ENCODE assay signal across 21 cellular contexts in genomic region chr9:103755441-103755840, GRCh38.
"Had no signal": no experiment of that assay in that cellular context is flagged by ENCODE, and none has a peak within 500 bp of the region (broad histone marks: within the 10 kb centered on the region; RNA-seq: fewer than 3 reads in every experiment).

No MANE protein-coding gene starts in this region.

- H3K27me3 Mint-ChIP-seq: naive B cell had no signal

- H3K27me3 ChIP-seq: dorsolateral prefrontal cortex, esophagus muscularis mucosa, gastrocnemius medialis, heart right ventricle, left lung had no signal

- H3K9me3 ChIP-seq: esophagus muscularis mucosa, gastrocnemius medialis, lower lobe of right lung, mucosa of descending colon had no signal

- H3K4me3 ChIP-seq: coronary artery, dorsolateral prefrontal cortex, esophagus muscularis mucosa, gastrocnemius medialis, heart right ventricle, left lung, lower lobe of right lung, mucosa of descending colon had no signal

- H3K4me3 Mint-ChIP-seq: mesothelial cell of epicardium, naive B cell had no signal

- DNase-seq: dermis blood vessel endothelial cell; dorsolateral prefrontal cortex; effector CD4-positive, alpha-beta T cell; effector memory CD4-positive, alpha-beta T cell; foreskin fibroblast; foreskin melanocyte; gastrocnemius medialis; glutamatergic neuron; head of caudate nucleus; heart right ventricle; hippocampal formation; left cardiac atrium; left lung; left ventricle myocardium superior; lower lobe of right lung; mesenchymal stem cell; mucosa of descending colon; naive B cell had no signal

- H3K36me3 Mint-ChIP-seq: mesothelial cell of epicardium, naive B cell had no signal

- ATAC-seq: gastrocnemius medialis, heart right ventricle, left lung, left ventricle myocardium superior, lower lobe of right lung, mucosa of descending colon had no signal

- H3K27ac Mint-ChIP-seq: mesothelial cell of epicardium, naive B cell had no signal

- H3K4me1 Mint-ChIP-seq: mesothelial cell of epicardium, naive B cell had no signal

- H3K4me1 ChIP-seq: gastrocnemius medialis, heart right ventricle, left lung, lower lobe of right lung had no signal

- H3K36me3 ChIP-seq: esophagus muscularis mucosa, gastrocnemius medialis, heart right ventricle, left lung, lower lobe of right lung had no signal
